8 cellular contexts compared by ENCODE assay signal in the genomic region with DNA sequence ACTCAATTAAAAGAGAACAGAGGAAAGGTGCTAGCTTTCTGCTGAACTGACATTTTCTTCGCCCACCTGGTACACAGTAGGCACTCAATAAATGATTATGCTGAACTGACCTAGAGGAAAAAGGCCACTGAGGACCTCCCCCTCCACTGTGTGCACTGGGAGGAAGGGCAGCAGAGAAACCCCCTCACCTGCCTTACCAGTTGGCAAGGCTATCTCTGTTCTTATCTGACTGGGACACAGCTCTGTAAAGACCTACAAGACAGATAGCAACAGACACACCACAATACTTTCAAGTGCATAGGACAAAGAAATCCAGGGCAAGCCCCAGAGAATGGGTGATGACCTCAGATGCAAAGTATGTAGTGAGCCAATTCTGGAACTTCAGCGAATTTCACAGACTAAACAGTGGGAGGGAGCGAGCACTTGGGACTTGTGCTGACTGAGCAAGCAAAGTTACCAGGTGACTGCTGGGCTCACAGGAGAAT. TPM values are rescaled to one million over a fixed set of nuclear protein-coding genes. Genes with fewer than 3 reads are reported as not detected.
DNase-seq lines count a peak whose midpoint lies in the region; ATAC-seq and TF ChIP-seq lines count a peak whose summit lies in the region.

No MANE protein-coding gene starts in this region.

- H3K9me3 ChIP-seq in MG63 (peaks cover 5% of the 10 kb centered on the region; the same call in 1 of the 2 replicates), sigmoid colon (peaks cover 0 to 3% (median 0%) of the 10 kb centered on the region in 4 donors)

- no peak for TF ChIP-seq POLR2A in sigmoid colon (IDR thresholded peaks at IDR 0.05)

- TF ChIP-seq CTCF in fibroblast of pulmonary artery (IDR thresholded peaks at IDR 0.05; ENCODE audit: low read length, missing control alignments) = no peak
- TF ChIP-seq CTCF in sigmoid colon (IDR thresholded peaks at IDR 0.05) = no peak
- TF ChIP-seq CTCF in dorsolateral prefrontal cortex (IDR thresholded peaks at IDR 0.05 in 54 of 56, conservative IDR thresholded peaks at IDR 0.05 in 2 of 56; ENCODE audit: low read depth in 1 of 56, partially characterized antibody in 56 of 56) = no peak

- DNase-seq in MG63 (peak; percentile 48), fibroblast of pulmonary artery (ENCODE audit: low read depth) (peak; percentile 95), sigmoid colon (no peak), dorsolateral prefrontal cortex (no peak), cortex of kidney (lab: John Stamatoyannopoulos, UW) (no peak)
- DNase-seq in activated CD4-positive, alpha-beta T cell treated with anti-CD3 and anti-CD28 coated beads for 1 hour = no peak
- DNase-seq in T-helper 2 cell treated with Interferon-gamma antibody and Interleukin-4, amounts not matched to agents 5 μg/mL and 100 μg/mL, for 36 hours (ENCODE audit: low spot score) = no peak

- ATAC-seq in GM19351 (IDR thresholded peaks at IDR 0.05; ENCODE audit: unreplicated experiment) = peak; percentile 87

- H3K4me3 ChIP-seq in MG63 = no peak overlapping the region
- no peak overlapping the region for H3K4me3 ChIP-seq in fibroblast of pulmonary artery (replicated peaks; ENCODE audit: low read depth, low read length)
- no peak overlapping the region for H3K4me3 ChIP-seq in sigmoid colon
- no peak overlapping the region for H3K4me3 ChIP-seq in dorsolateral prefrontal cortex

- peak overlapping the region in 3 of 4 donors; percentile 28 to 75 (median 56) for H3K27ac ChIP-seq in sigmoid colon
- peak overlapping the region in 4 of 59 donors; percentile 3 to 49 (median 36) for H3K27ac ChIP-seq in dorsolateral prefrontal cortex

- peaks cover 2% of the 10 kb centered on the region for H3K27me3 Mint-ChIP-seq in T-helper 2 cell treated with Interferon-gamma antibody and Interleukin-4, amounts not matched to agents 5 μg/mL and 100 μg/mL, for 36 hours (ENCODE audit: low read depth)

- H3K4me1 ChIP-seq in sigmoid colon = peaks cover 0 to 17% (median 8%) of the 10 kb centered on the region in 4 donors

- H3K36me3 Mint-ChIP-seq in T-helper 2 cell treated with Interferon-gamma antibody and Interleukin-4, amounts not matched to agents 5 μg/mL and 100 μg/mL, for 36 hours (ENCODE audit: low read depth) = peaks cover 11% of the 10 kb centered on the region

- H3K36me3 ChIP-seq in MG63 (peaks cover 23% of the 10 kb centered on the region), sigmoid colon (no peaks in the 10 kb centered on the region)

- WGBS in sigmoid colon, 2 donors = 73 to 81% methylated on average over 3 of the region's 3 CpGs

- no peak for TF ChIP-seq EP300 in sigmoid colon (IDR thresholded peaks at IDR 0.05)

- H3K27me3 ChIP-seq in MG63 = no peaks in the 10 kb centered on the region
- no peaks in the 10 kb centered on the region for H3K27me3 ChIP-seq in sigmoid colon
- H3K27me3 ChIP-seq in dorsolateral prefrontal cortex = peaks cover 0 to 16% (median 0%) of the 10 kb centered on the region in 45 donors

- no peak overlapping the region for H3K27ac Mint-ChIP-seq in T-helper 2 cell treated with Interferon-gamma antibody and Interleukin-4, amounts not matched to agents 5 μg/mL and 100 μg/mL, for 36 hours

- intact Hi-C loops in sigmoid colon (cut with DNase I) = no loop called here
- intact Hi-C loops in dorsolateral prefrontal cortex (cut with DNase I) = no loop called here

- H3K9me3 Mint-ChIP-seq in T-helper 2 cell treated with Interferon-gamma antibody and Interleukin-4, amounts not matched to agents 5 μg/mL and 100 μg/mL, for 36 hours = peaks cover 9% of the 10 kb centered on the region

- no peak overlapping the region for H3K4me3 Mint-ChIP-seq in T-helper 2 cell treated with Interferon-gamma antibody and Interleukin-4, amounts not matched to agents 5 μg/mL and 100 μg/mL, for 36 hours

- H3K4me1 Mint-ChIP-seq in T-helper 2 cell treated with Interferon-gamma antibody and Interleukin-4, amounts not matched to agents 5 μg/mL and 100 μg/mL, for 36 hours (ENCODE audit: low read depth) = peaks cover 2% of the 10 kb centered on the region

RNA-seq across cellular contexts. Expression of a gene that starts 30.4 kb away (rescaled TPM):
- 3.5 and 6.2 TPM in 2 replicates for total RNA-seq in MG63 (2014; rRNA removed; shearing (Covaris generic); ENCODE audit: low replicate concordance)
- total RNA-seq in sigmoid colon = 10 to 100 TPM; 27.8 to 75.3 (median 43.9) TPM
- polyA plus RNA-seq in sigmoid colon = 100 to 1,000 TPM; 197 to 488 (median 377) TPM
- 10 to 100 TPM in 50 of 120 experiments, 1 to 10 TPM in 70; 1.6 to 58.4 (median 8.8) TPM for total RNA-seq in dorsolateral prefrontal cortex

Comparison
In these comparisons a context has a peak if more than half of its experiments do, and no peak if none do; other contexts are left out.
1. DNase-seq: peak in MG63 (single experiment) and fibroblast of pulmonary artery (single experiment); none in sigmoid colon (single experiment), dorsolateral prefrontal cortex (0 of 10), activated CD4-positive, alpha-beta T cell treated with anti-CD3 and anti-CD28 coated beads for 1 hour (single experiment), cortex of kidney (single experiment) and T-helper 2 cell treated with Interferon-gamma antibody and Interleukin-4, amounts not matched to agents 5 μg/mL and 100 μg/mL, for 36 hours (single experiment).